1 cellular context compared by ENCODE assay signal in genomic region chr1:201900476-201900875, GRCh38.
TF ChIP-seq lines count a peak whose summit lies in the region.

No MANE protein-coding gene starts in this region.

TF ChIP-seq in SK-N-SH, 30 proteins besides CTCF, POLR2A, EP300 and RAD21:
- TF ChIP-seq MAX (IDR thresholded peaks at IDR 0.05; ENCODE audit: low read depth): no peak
- no peak for TF ChIP-seq MEF2A (IDR thresholded peaks at IDR 0.05; ENCODE audit: borderline replicate concordance, low read depth)
- TF ChIP-seq RFX5 (IDR thresholded peaks at IDR 0.05; ENCODE audit: low read length): no peak
- TF ChIP-seq SMC3 (IDR thresholded peaks at IDR 0.05; ENCODE audit: low read depth, low read length): no peak
- TF ChIP-seq CHD2 (IDR thresholded peaks at IDR 0.05; ENCODE audit: low read length, partially characterized antibody): no peak
- TF ChIP-seq GATA2 (CRISPR knock-in tag; IDR thresholded peaks at IDR 0.05): no peak
- no peak for TF ChIP-seq FOXM1 (IDR thresholded peaks at IDR 0.05; ENCODE audit: low read depth)
- TF ChIP-seq PBX3 (IDR thresholded peaks at IDR 0.05): no peak
- TF ChIP-seq RXRA (IDR thresholded peaks at IDR 0.05; ENCODE audit: borderline replicate concordance, low read depth): no peak
- TF ChIP-seq REST (IDR thresholded peaks at IDR 0.05; ENCODE audit: low read depth, low read length): no peak
- TF ChIP-seq RCOR1 (IDR thresholded peaks at IDR 0.05; ENCODE audit: low read length): no peak
